ENCODE assay signal across 24 cellular contexts in the genomic region with DNA sequence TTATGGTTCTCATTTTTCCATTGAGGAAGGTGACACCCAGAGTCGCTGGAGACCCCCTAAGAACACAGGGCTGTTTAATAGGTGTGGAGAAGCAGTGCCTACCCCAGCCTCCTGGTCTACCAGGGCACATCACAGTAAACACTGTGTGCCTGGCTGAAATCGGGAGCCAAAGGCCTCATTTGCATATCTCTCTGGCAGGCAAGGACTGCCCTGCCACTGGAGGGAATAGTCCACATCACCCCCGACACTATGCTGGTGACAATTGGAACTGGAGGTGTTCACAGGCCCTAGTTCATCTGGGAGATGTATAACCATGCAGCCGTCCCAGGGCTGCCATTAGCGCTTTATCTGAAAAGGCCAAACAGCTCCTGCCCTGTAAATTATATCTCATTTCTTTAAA.
"Had no signal": no experiment of that assay in that cellular context is flagged by ENCODE, and none has a peak within 500 bp of the region (broad histone marks: within the 10 kb centered on the region; RNA-seq: fewer than 3 reads in every experiment).

No MANE protein-coding gene starts in this region.

- H3K36me3 ChIP-seq: breast epithelium, esophagus squamous epithelium, neural progenitor cell, spleen, suprapubic skin, tibial artery had no signal

- ATAC-seq: activated CD8-positive, alpha-beta T cell treated with anti-CD3 and anti-CD28 coated beads for 36 hours; activated naive CD4-positive, alpha-beta T cell treated with anti-CD3 and anti-CD28 coated beads, Interleukin-2, amount 50 U/mL, for 72 hours; natural killer cell; right cardiac atrium; T-helper 17 cell had no signal

- H3K36me3 Mint-ChIP-seq: activated naive CD4-positive, alpha-beta T cell treated with anti-CD3 and anti-CD28 coated beads, Interleukin-2, amount 50 U/mL, for 72 hours; immature natural killer cell; memory B cell; natural killer cell; neural progenitor cell had no signal

- H3K27me3 ChIP-seq: neural progenitor cell had no signal

- H3K27ac Mint-ChIP-seq: activated CD4-positive, alpha-beta T cell treated with anti-CD3 and anti-CD28 coated beads, Interleukin-2, amount 10 ng/mL, durations not matched to agents 7 days and 5 days; activated CD8-positive, alpha-beta T cell treated with anti-CD3 and anti-CD28 coated beads for 36 hours; activated naive CD4-positive, alpha-beta T cell treated with anti-CD3 and anti-CD28 coated beads, Interleukin-2, amount 50 U/mL, for 72 hours; activated T-helper 2 cell treated with anti-CD3 and anti-CD28 coated beads, Interferon-gamma antibody, Interleukin-2, Interleukin-4, amounts not matched to agents 10 μg/mL and 5 μg/mL and 100 μg/mL, durations not matched to agents 14 hours and 24 hours and 36 hours; dendritic cell treated with granulocyte-macrophage colony-stimulating factor and Interleukin-4, amounts not matched to agents 40 ng/mL and 50 ng/mL, for 4 days; immature natural killer cell; memory B cell; natural killer cell; neural progenitor cell; T-helper 17 cell had no signal

- H3K4me3 Mint-ChIP-seq: activated CD4-positive, alpha-beta T cell treated with anti-CD3 and anti-CD28 coated beads, Interleukin-2, amount 10 ng/mL, durations not matched to agents 7 days and 5 days; activated CD8-positive, alpha-beta T cell treated with anti-CD3 and anti-CD28 coated beads for 36 hours; dendritic cell treated with granulocyte-macrophage colony-stimulating factor and Interleukin-4, amounts not matched to agents 40 ng/mL and 50 ng/mL, for 4 days; immature natural killer cell; memory B cell; natural killer cell; neural progenitor cell; T-helper 17 cell had no signal

- DNase-seq: activated CD4-positive, alpha-beta T cell treated with anti-CD3 and anti-CD28 coated beads for 1 hour; activated CD4-positive, alpha-beta T cell treated with anti-CD3 and anti-CD28 coated beads, Interleukin-2, amount 10 ng/mL, durations not matched to agents 7 days and 5 days; activated CD8-positive, alpha-beta T cell treated with anti-CD3 and anti-CD28 coated beads for 36 hours; activated naive CD4-positive, alpha-beta T cell; activated T-cell treated with anti-CD3 and anti-CD28 coated beads, Interleukin-2, amount 50 U/mL, for 48 hours; central memory CD4-positive, alpha-beta T cell; esophagus squamous epithelium; foreskin melanocyte; immature natural killer cell; kidney; natural killer cell; right cardiac atrium; spleen; stimulated activated naive CD4-positive, alpha-beta T cell; T-helper 17 cell; T1000; tibial artery had no signal

- H3K4me1 Mint-ChIP-seq: activated CD4-positive, alpha-beta T cell treated with anti-CD3 and anti-CD28 coated beads, Interleukin-2, amount 10 ng/mL, durations not matched to agents 7 days and 5 days had no signal

- H3K4me3 ChIP-seq: breast epithelium, esophagus squamous epithelium, neural progenitor cell, spleen, suprapubic skin, tibial artery had no signal

- H3K9me3 Mint-ChIP-seq: activated CD4-positive, alpha-beta T cell treated with anti-CD3 and anti-CD28 coated beads, Interleukin-2, amount 10 ng/mL, durations not matched to agents 7 days and 5 days; activated CD8-positive, alpha-beta T cell treated with anti-CD3 and anti-CD28 coated beads for 36 hours; activated naive CD4-positive, alpha-beta T cell treated with anti-CD3 and anti-CD28 coated beads, Interleukin-2, amount 50 U/mL, for 72 hours; activated T-helper 2 cell treated with anti-CD3 and anti-CD28 coated beads, Interferon-gamma antibody, Interleukin-2, Interleukin-4, amounts not matched to agents 10 μg/mL and 5 μg/mL and 100 μg/mL, durations not matched to agents 14 hours and 24 hours and 36 hours; dendritic cell treated with granulocyte-macrophage colony-stimulating factor and Interleukin-4, amounts not matched to agents 40 ng/mL and 50 ng/mL, for 4 days; natural killer cell had no signal
